ENCODE assay signal across 9 cellular contexts in genomic region chr17:76239538-76240274, GRCh38. TPM values are rescaled to one million over a fixed set of nuclear protein-coding genes. Genes with fewer than 3 reads are reported as not detected.
A peak's percentile ranks its signal among the peaks of the same experiment; 100 is the strongest.
DNase-seq lines count a peak whose midpoint lies in the region; ATAC-seq and TF ChIP-seq lines count a peak whose summit lies in the region.
"Had no signal": no experiment of that assay in that cellular context is flagged by ENCODE, and none has a peak within 500 bp of the region (broad histone marks: within the 10 kb centered on the region; RNA-seq: fewer than 3 reads in every experiment).

No MANE protein-coding gene starts in this region.

- H3K4me1 ChIP-seq in A673 (ENCODE audit: insufficient read depth, low read length, poor library complexity, severe bottlenecking): peaks cover 4% of the 10 kb centered on the region
- peaks cover 23% of the 10 kb centered on the region for H3K4me1 ChIP-seq in left ventricle myocardium inferior
- peaks cover 12% of the 10 kb centered on the region for H3K4me1 ChIP-seq in skeletal muscle satellite cell (ENCODE audit: control insufficient read depth, insufficient read depth, low read length)

- H3K4me2 ChIP-seq in skeletal muscle satellite cell (ENCODE audit: low read length): peak overlapping the region; percentile 100

- intact Hi-C loops in A673 (cut with micrococcal nuclease; ENCODE audit: unreplicated experiment): no loop called here
- intact Hi-C loops in activated CD4-positive, alpha-beta memory T cell treated with anti-CD3 and anti-CD28 coated beads for 36 hours (cut with micrococcal nuclease): no loop called here
- intact Hi-C loops in left ventricle myocardium inferior (cut with micrococcal nuclease): no loop called here

- H3K27me3 ChIP-seq in A673 (replicated peaks; ENCODE audit: insufficient read depth, low read depth, low read length, poor library complexity) (peaks cover 64% of the 10 kb centered on the region), left ventricle myocardium inferior (ENCODE audit: low read depth) (no peaks in the 10 kb centered on the region), skeletal muscle satellite cell (ENCODE audit: control insufficient read depth, insufficient read depth, low read length) (peaks cover 55% of the 10 kb centered on the region)
- H3K27me3 ChIP-seq: adrenal gland had no signal

- CTCF ChIA-PET in A673 (lab: Charles Lee): interaction anchor here (0.6 kb wide), 1 partner anchor 269 kb away, joined by 10 read pairs; no protein-coding TSS in a partner anchor
- CTCF ChIA-PET in activated CD4-positive, alpha-beta memory T cell treated with anti-CD3 and anti-CD28 coated beads for 36 hours (lab: Charles Lee): interaction anchor here (0.8 to 1.0 kb wide), 2 partner anchors 24 to 47 kb away, joined by 3 to 4 read pairs; no protein-coding TSS in a partner anchor

- no peaks in the 10 kb centered on the region for H3K9me3 ChIP-seq in A673 (ENCODE audit: low read depth, low read length, poor library complexity, severe bottlenecking)
- H3K9me3 ChIP-seq in left ventricle myocardium inferior (replicated peaks): no peaks in the 10 kb centered on the region
- H3K9me3 ChIP-seq in skeletal muscle satellite cell (replicated peaks; ENCODE audit: low read length): no peaks in the 10 kb centered on the region
- H3K9me3 ChIP-seq: adrenal gland had no signal

- H3K4me3 Mint-ChIP-seq in activated CD4-positive, alpha-beta memory T cell treated with anti-CD3 and anti-CD28 coated beads for 36 hours: peak overlapping the region; percentile 73

- peaks cover 2% of the 10 kb centered on the region for H3K36me3 Mint-ChIP-seq in activated CD4-positive, alpha-beta memory T cell treated with anti-CD3 and anti-CD28 coated beads for 36 hours

- peak overlapping the region; percentile 33 for H3K27ac Mint-ChIP-seq in activated CD4-positive, alpha-beta memory T cell treated with anti-CD3 and anti-CD28 coated beads for 36 hours

- H3K27ac ChIP-seq in A673 (ENCODE audit: low read depth, low read length, poor library complexity, severe bottlenecking): no peak overlapping the region
- peak overlapping the region; percentile 64 for H3K27ac ChIP-seq in left ventricle myocardium inferior (replicated peaks)

- no peak overlapping the region for H3K9ac ChIP-seq in skeletal muscle satellite cell (ENCODE audit: low read depth, low read length)

- H3K27me3 Mint-ChIP-seq in activated CD4-positive, alpha-beta memory T cell treated with anti-CD3 and anti-CD28 coated beads for 36 hours: no peaks in the 10 kb centered on the region

- no peaks in the 10 kb centered on the region for H3K9me3 Mint-ChIP-seq in activated CD4-positive, alpha-beta memory T cell treated with anti-CD3 and anti-CD28 coated beads for 36 hours

- POLR2A ChIA-PET in A673 (lab: Charles Lee; ENCODE audit: low non-redundant PET): no interaction called here
- POLR2A ChIA-PET in activated CD4-positive, alpha-beta memory T cell treated with anti-CD3 and anti-CD28 coated beads for 36 hours (lab: Charles Lee): interaction anchor here (1.2 to 2.2 kb wide), 4 partner anchors 25 to 48 kb away, joined by 5 to 10 read pairs (median 8); partner anchors contain the start of gene UBALD2

- ATAC-seq in GM21723 (IDR thresholded peaks at IDR 0.05; ENCODE audit: unreplicated experiment): peak; percentile 23
- no peak for ATAC-seq in activated CD4-positive, CD25-positive, alpha-beta regulatory T cell treated with anti-CD3 and anti-CD28 coated beads, Interleukin-2, amount 50 U/mL, for 24 hours
- ATAC-seq in HG02884 (IDR thresholded peaks at IDR 0.05; ENCODE audit: unreplicated experiment): no peak

- BruUV-seq in A673 (replicated peaks; lab: Mats Ljungman, UMichigan): no TSS peak

- H3K36me3 ChIP-seq in A673 (ENCODE audit: insufficient read depth, low read length, poor library complexity, severe bottlenecking) (no peaks in the 10 kb centered on the region), left ventricle myocardium inferior (no peaks in the 10 kb centered on the region), skeletal muscle satellite cell (ENCODE audit: insufficient read depth, low read length) (no peaks in the 10 kb centered on the region)
- H3K36me3 ChIP-seq: adrenal gland had no signal

- H3K4me1 Mint-ChIP-seq in activated CD4-positive, alpha-beta memory T cell treated with anti-CD3 and anti-CD28 coated beads for 36 hours (ENCODE audit: low read depth): peaks cover 39% of the 10 kb centered on the region

- DNase-seq in A673 (ENCODE audit: low spot score) (no peak), left ventricle myocardium inferior (no peak)
- DNase-seq in activated CD4-positive, alpha-beta memory T cell treated with anti-CD3 and anti-CD28 coated beads for 36 hours: no peak
- DNase-seq in activated CD4-positive, alpha-beta T cell treated with anti-CD3 and anti-CD28 coated beads, Interleukin-2, amount 50 U/mL, for 1 hour: no peak

- peak overlapping the region; percentile 28 for H3K4me3 ChIP-seq in A673 (ENCODE audit: low read depth, low read length, poor library complexity, severe bottlenecking)
- peak overlapping the region; percentile 80 for H3K4me3 ChIP-seq in left ventricle myocardium inferior
- H3K4me3 ChIP-seq in skeletal muscle satellite cell (ENCODE audit: low read length): peak overlapping the region; percentile 48

- TF ChIP-seq CTCF in A673 (conservative IDR thresholded peaks at IDR 0.05; ENCODE audit: low read depth, low read length) (no peak), left ventricle myocardium inferior (IDR thresholded peaks at IDR 0.05; ENCODE audit: borderline replicate concordance) (no peak)

RNA-seq across cellular contexts. Expression of gene RNF157, which starts 0.6 kb away (rescaled TPM):
- total RNA-seq in A673 (2021): 0.56 and 0.70 TPM in 2 replicates
- 10 to 100 TPM; 25.4 to 28.0 TPM for total RNA-seq in activated CD4-positive, alpha-beta memory T cell treated with anti-CD3 and anti-CD28 coated beads for 36 hours
- 4.8 TPM for total RNA-seq in left ventricle myocardium inferior
- 0.25 and 0.44 TPM in 2 replicates for total RNA-seq in skeletal muscle satellite cell (2012; rRNA removed)

RNA-seq across cellular contexts. Expression of gene UBALD2, which starts 25.4 kb away (rescaled TPM):
- total RNA-seq in A673 (2021) (45.7 and 46.5 TPM in 2 replicates), left ventricle myocardium inferior (26.0 TPM)
- total RNA-seq in activated CD4-positive, alpha-beta memory T cell treated with anti-CD3 and anti-CD28 coated beads for 36 hours: 100 to 1,000 TPM; 317 TPM
- total RNA-seq in skeletal muscle satellite cell (2012; rRNA removed): 2.0 and 2.8 TPM in 2 replicates

Comparison
In these comparisons a context has a peak if more than half of its experiments do, and no peak if none do; other contexts are left out.
1. H3K4me3 ChIP-seq: peak in every context shown above with its lines; median percentile 80 in left ventricle myocardium inferior; 48 in skeletal muscle satellite cell; 28 in A673.